In the genomic region with DNA sequence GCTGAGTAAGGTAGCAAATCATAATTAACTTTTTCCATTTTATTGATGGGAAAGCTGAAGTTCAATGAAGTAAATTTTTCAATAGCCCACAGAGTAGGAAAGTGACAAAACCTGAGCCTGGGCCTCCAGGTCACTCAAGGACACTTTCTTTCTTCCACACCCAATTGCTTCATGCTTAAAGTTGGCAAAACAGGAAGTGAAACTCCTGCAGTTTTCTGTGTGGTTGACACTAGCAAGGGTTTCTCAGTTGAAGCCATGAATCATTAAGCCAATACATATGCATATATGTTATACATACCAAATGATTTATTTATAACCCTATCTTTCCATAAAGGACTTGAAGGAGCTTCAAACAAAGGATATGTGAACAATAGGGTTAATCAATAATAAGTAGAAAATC, we compare ENCODE assay signal across 8 cellular contexts.
DNase-seq lines count a peak whose midpoint lies in the region; ATAC-seq and TF ChIP-seq lines count a peak whose summit lies in the region.

No MANE protein-coding gene starts in this region.

- H3K36me3 ChIP-seq in brain microvascular endothelial cell (replicated peaks) = peaks cover 30% of the 10 kb centered on the region

- DNase-seq in KG1 (lab: John Stamatoyannopoulos, UW) = peak; percentile 8
- DNase-seq in fibroblast of mammary gland (ENCODE audit: low read depth) = peak; percentile 50
- no peak for DNase-seq in NCI-H2196 (lab: John Stamatoyannopoulos, UW; ENCODE audit: unreplicated experiment)
- DNase-seq in NCI-H1092 treated with DMSO at 0.1 percent for 48 hours (lab: John Stamatoyannopoulos, UW) = no peak
- no peak for DNase-seq in NCI-H2196 treated with DMSO at 0.1 percent for 48 hours (lab: John Stamatoyannopoulos, UW; ENCODE audit: unreplicated experiment)
- no peak for DNase-seq in brain microvascular endothelial cell

- H3K4me3 ChIP-seq in fibroblast of mammary gland (ENCODE audit: control insufficient read depth, low read depth, low read length) = no peak overlapping the region
- H3K4me3 ChIP-seq in brain microvascular endothelial cell (ENCODE audit: low read depth, low read length) = no peak overlapping the region

- in situ Hi-C loops in brain microvascular endothelial cell (cut with HindIII; ENCODE audit: low pct_ligation_motif_present, low sequenced_read_pairs) = no loop called here

- TF ChIP-seq CTCF in fibroblast of mammary gland (conservative IDR thresholded peaks at IDR 0.05; ENCODE audit: control insufficient read depth, insufficient read depth, low read depth, low read length) = no peak
- no peak for TF ChIP-seq CTCF in brain microvascular endothelial cell (IDR thresholded peaks at IDR 0.05; ENCODE audit: low read depth, low read length, missing control alignments)

- no peaks in the 10 kb centered on the region for H3K27me3 ChIP-seq in brain microvascular endothelial cell (replicated peaks)

- ATAC-seq in GM18498 (IDR thresholded peaks at IDR 0.05; ENCODE audit: unreplicated experiment) (peak; percentile 100), GM21717 (IDR thresholded peaks at IDR 0.05; ENCODE audit: unreplicated experiment) (peak; percentile 98)

- H3K27ac ChIP-seq in brain microvascular endothelial cell = no peak overlapping the region

Comparison
In these comparisons a context has a peak if more than half of its experiments do, and no peak if none do; other contexts are left out.
1. DNase-seq: peak in KG1 (single experiment) and fibroblast of mammary gland (single experiment); none in NCI-H2196 (single experiment), NCI-H1092 treated with DMSO at 0.1 percent for 48 hours (single experiment), NCI-H2196 treated with DMSO at 0.1 percent for 48 hours (single experiment) and brain microvascular endothelial cell (single experiment).